In genomic region chrX:131827935-131828334, GRCh38 we compare ENCODE assay signal across 8 cellular contexts.
DNase-seq lines count a peak whose midpoint lies in the region; ATAC-seq, FAIRE-seq and TF ChIP-seq lines count a peak whose summit lies in the region.

No MANE protein-coding gene starts in this region.

- H3K4me3 Mint-ChIP-seq in activated T-cell treated with anti-CD3 and anti-CD28 coated beads, Interleukin-2, amount 50 U/mL, for 72 hours: peak overlapping the region; percentile 48 to 85

- WGBS in A549 (ENCODE audit: missing lambda C conversion rate): 53% methylated on average over 2 of the region's 2 CpGs
- 51% methylated on average over 2 of the region's 2 CpGs; no CpG with 5 or more reads in 1 of the 2 donors for WGBS in gastroesophageal sphincter (ENCODE audit: low coverage in 1 of 2), 2 donors

- H3K4me1 ChIP-seq in A549 (no peaks in the 10 kb centered on the region), gastroesophageal sphincter (peaks cover 0 to 6% (median 0%) of the 10 kb centered on the region in 3 donors)

- peaks cover 2 to 3% of the 10 kb centered on the region in 2 donors for H3K36me3 Mint-ChIP-seq in activated T-cell treated with anti-CD3 and anti-CD28 coated beads, Interleukin-2, amount 50 U/mL, for 72 hours (ENCODE audit: insufficient read depth in 2 of 2)

- POLR2A ChIA-PET in A549 (lab: Yijun Ruan, JAX): no interaction called here

- no peak overlapping the region for H3K27ac ChIP-seq in A549
- H3K27ac ChIP-seq in gastroesophageal sphincter: no peak overlapping the region

- H3K4me1 Mint-ChIP-seq in activated T-cell treated with anti-CD3 and anti-CD28 coated beads, Interleukin-2, amount 50 U/mL, for 72 hours (ENCODE audit: low read depth): peaks cover 28% of the 10 kb centered on the region

- H3K4me3 ChIP-seq in A549 (no peak overlapping the region), gastroesophageal sphincter (no peak overlapping the region)

- peaks cover 12% of the 10 kb centered on the region for H3K27me3 Mint-ChIP-seq in activated T-cell treated with anti-CD3 and anti-CD28 coated beads, Interleukin-2, amount 50 U/mL, for 72 hours (ENCODE audit: low read depth)

- TF ChIP-seq RAD21 in A549 (conservative IDR thresholded peaks at IDR 0.05 in 1 of 2, IDR thresholded peaks at IDR 0.05 in 1 of 2): peak; percentile 43 to 49

- FAIRE-seq in A549 (lab: Jason Lieb, UNC) (no peak), GM12891 (lab: Jason Lieb, UNC) (peak; percentile 61)

- peak in 1 of 2 experiments; percentile 66; a peak in 3 of 6 replicates for ATAC-seq in A549
- ATAC-seq in HG02642 (IDR thresholded peaks at IDR 0.05; ENCODE audit: poor library complexity, unreplicated experiment): peak; percentile 62
- ATAC-seq in activated T-cell treated with anti-CD3 and anti-CD28 coated beads, Interleukin-2, amount 50 U/mL, for 72 hours (replicated peaks in 1 of 2): peak; percentile 81 to 87
- no peak for ATAC-seq in gastroesophageal sphincter

- TF ChIP-seq POLR2A in A549 (IDR thresholded peaks at IDR 0.05; ENCODE audit: low read length): no peak
- TF ChIP-seq POLR2A in GM12891 (IDR thresholded peaks at IDR 0.05; ENCODE audit: low read depth, low read length): no peak
- TF ChIP-seq POLR2A in gastroesophageal sphincter (IDR thresholded peaks at IDR 0.05): no peak

- DNase-seq in A549 (ENCODE audit: low read depth in 1 of 2, low spot score in 1 of 2) (peak in 1 of 2 experiments; percentile 43), GM12891 (ENCODE audit: insufficient read length, low spot score) (no peak), NAMALWA (ENCODE audit: low spot score) (peak; percentile 56), medulla oblongata (ENCODE audit: extremely low spot score) (peak; percentile 44), SHP77 treated with DMSO at 0.1 percent for 48 hours (lab: John Stamatoyannopoulos, UW) (no peak)
- DNase-seq in activated T-cell treated with anti-CD3 and anti-CD28 coated beads, Interleukin-2, amount 50 U/mL, for 72 hours: peak; percentile 59 to 73

- TF ChIP-seq EP300 in A549 (IDR thresholded peaks at IDR 0.05): no peak
- TF ChIP-seq EP300 in gastroesophageal sphincter (IDR thresholded peaks at IDR 0.05): no peak

- CTCF ChIA-PET in A549 (lab: Yijun Ruan, JAX): interaction anchor here (1.0 to 2.6 kb wide), 2 partner anchors 14 to 392 kb away, joined by 3 to 11 read pairs; partner anchors contain the start of gene RAP2C

- H3K27me3 ChIP-seq in gastroesophageal sphincter: no peaks in the 10 kb centered on the region

- no peaks in the 10 kb centered on the region for H3K9me3 Mint-ChIP-seq in activated T-cell treated with anti-CD3 and anti-CD28 coated beads, Interleukin-2, amount 50 U/mL, for 72 hours

- no peaks in the 10 kb centered on the region for H3K36me3 ChIP-seq in gastroesophageal sphincter

- H3K9me3 ChIP-seq in A549 (no peaks in the 10 kb centered on the region), gastroesophageal sphincter (no peaks in the 10 kb centered on the region)

- no peak overlapping the region for H3K4me2 ChIP-seq in A549

- no peak; the same call in 1 of the 3 replicates for TF ChIP-seq CTCF in A549 (IDR thresholded peaks at IDR 0.05)
- TF ChIP-seq CTCF in gastroesophageal sphincter (IDR thresholded peaks at IDR 0.05): no peak

- H3K27ac Mint-ChIP-seq in activated T-cell treated with anti-CD3 and anti-CD28 coated beads, Interleukin-2, amount 50 U/mL, for 72 hours: peak overlapping the region; percentile 59

TF ChIP-seq in A549, 52 proteins besides CTCF, POLR2A, EP300 and RAD21:
- TF ChIP-seq MAX (IDR thresholded peaks at IDR 0.05) (no peak), EHF (CRISPR knock-in tag; IDR thresholded peaks at IDR 0.05) (no peak)
- TF ChIP-seq, protein P1, sequence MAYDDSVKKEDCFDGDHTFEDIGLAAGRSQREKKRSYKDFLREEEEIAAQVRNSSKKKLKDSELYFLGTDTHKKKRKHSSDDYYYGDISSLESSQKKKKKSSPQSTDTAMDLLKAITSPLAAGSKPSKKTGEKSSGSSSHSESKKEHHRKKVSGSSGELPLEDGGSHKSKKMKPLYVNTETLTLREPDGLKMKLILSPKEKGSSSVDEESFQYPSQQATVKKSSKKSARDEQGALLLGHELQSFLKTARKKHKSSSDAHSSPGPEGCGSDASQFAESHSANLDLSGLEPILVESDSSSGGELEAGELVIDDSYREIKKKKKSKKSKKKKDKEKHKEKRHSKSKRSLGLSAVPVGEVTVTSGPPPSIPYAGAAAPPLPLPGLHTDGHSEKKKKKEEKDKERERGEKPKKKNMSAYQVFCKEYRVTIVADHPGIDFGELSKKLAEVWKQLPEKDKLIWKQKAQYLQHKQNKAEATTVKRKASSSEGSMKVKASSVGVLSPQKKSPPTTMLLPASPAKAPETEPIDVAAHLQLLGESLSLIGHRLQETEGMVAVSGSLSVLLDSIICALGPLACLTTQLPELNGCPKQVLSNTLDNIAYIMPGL (CRISPR knock-in tag; IDR thresholded peaks at IDR 0.05; ENCODE audit: borderline replicate concordance): no peak

TF ChIP-seq in GM12891, 5 proteins besides CTCF, POLR2A, EP300 and RAD21:
- no peak for TF ChIP-seq PAX5 (IDR thresholded peaks at IDR 0.05; ENCODE audit: insufficient read depth, low read length, severe bottlenecking)
- no peak for TF ChIP-seq POLR2AphosphoS5 (IDR thresholded peaks at IDR 0.05; ENCODE audit: low read depth, low read length)
- TF ChIP-seq POU2F2 (IDR thresholded peaks at IDR 0.05; ENCODE audit: low read depth, low read length): no peak
- TF ChIP-seq SPI1 (IDR thresholded peaks at IDR 0.05; ENCODE audit: low read depth, low read length): no peak
- no peak for TF ChIP-seq TAF1 (IDR thresholded peaks at IDR 0.05; ENCODE audit: low read depth, low read length)

Comparison
In these comparisons a context has a peak if more than half of its experiments do, and no peak if none do; other contexts are left out.
1. DNase-seq: peak in NAMALWA (single experiment), activated T-cell treated with anti-CD3 and anti-CD28 coated beads, Interleukin-2, amount 50 U/mL, for 72 hours (2 of 2) and medulla oblongata (single experiment); none in GM12891 (single experiment) and SHP77 treated with DMSO at 0.1 percent for 48 hours (single experiment).